In the genomic region with DNA sequence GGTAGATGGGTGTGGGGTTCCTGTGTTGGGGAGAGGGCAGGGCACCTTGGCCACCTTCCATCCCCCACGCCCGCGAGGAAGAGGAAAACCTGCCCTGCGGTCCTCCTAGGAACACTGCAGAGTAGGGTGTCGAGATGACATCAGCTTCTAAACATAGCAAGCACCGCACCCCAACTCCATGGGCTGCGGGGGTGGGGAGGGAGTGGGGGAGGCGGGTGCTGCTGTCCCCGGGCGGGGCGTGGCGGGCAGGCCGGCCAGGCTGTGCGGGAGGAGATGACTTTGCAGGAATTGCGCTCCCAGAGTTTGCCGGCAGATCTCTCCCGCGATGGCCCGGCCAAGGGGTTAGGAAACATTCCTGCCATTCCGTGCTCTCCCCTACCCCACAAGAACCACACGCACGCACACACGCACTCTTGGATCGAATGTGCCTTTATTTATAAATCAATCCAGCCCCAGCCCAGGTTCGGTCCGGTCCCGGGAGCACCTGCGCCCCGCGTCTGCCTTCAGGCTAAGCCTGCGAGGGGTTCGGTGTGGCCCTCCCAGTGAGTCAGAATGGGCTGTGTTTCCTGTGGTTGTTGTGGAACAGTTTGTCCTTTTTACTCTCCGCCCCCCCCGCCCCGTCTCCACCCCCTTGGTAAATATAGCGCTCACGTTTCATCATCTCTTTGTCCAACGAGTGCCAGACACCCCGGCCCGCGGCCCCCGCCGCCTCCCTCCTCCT, we compare ENCODE assay signal across 8 cellular contexts. TPM values are rescaled to one million over a fixed set of nuclear protein-coding genes. Genes with fewer than 3 reads are reported as not detected.
DNase-seq lines count a peak whose midpoint lies in the region; ATAC-seq and TF ChIP-seq lines count a peak whose summit lies in the region.

No MANE protein-coding gene starts in this region.

- H3K36me3 Mint-ChIP-seq in activated naive CD8-positive, alpha-beta T cell treated with anti-CD3 and anti-CD28 coated beads for 36 hours: no peaks in the 10 kb centered on the region

- H3K4me3 ChIP-seq in GM06990 (replicated peaks; ENCODE audit: low read depth, low read length): peak overlapping the region; percentile 63
- peak overlapping the region; percentile 83 for H3K4me3 ChIP-seq in SK-N-MC
- peak overlapping the region; percentile 60 for H3K4me3 ChIP-seq in ovary
- H3K4me3 ChIP-seq in thymus (ENCODE audit: low read length): peak overlapping the region; percentile 64

- DNase-seq in GM06990 (ENCODE audit: extremely low read depth, insufficient read length) (peak; percentile 86), NCI-H1092 (lab: John Stamatoyannopoulos, UW) (peak; percentile 85), SK-N-MC (ENCODE audit: low read depth, low spot score) (no peak), head of caudate nucleus (peak; percentile 73 to 96 (median 88)), ovary (peak; percentile 92 to 98 (median 96))
- DNase-seq in activated naive CD8-positive, alpha-beta T cell treated with anti-CD3 and anti-CD28 coated beads for 36 hours: peak; percentile 86

- H3K4me1 Mint-ChIP-seq in activated naive CD8-positive, alpha-beta T cell treated with anti-CD3 and anti-CD28 coated beads for 36 hours: peaks cover 45% of the 10 kb centered on the region

- H3K27me3 ChIP-seq in GM06990 (replicated peaks; ENCODE audit: control insufficient read depth, insufficient read depth, low read length) (peaks cover 2% of the 10 kb centered on the region; the same call in 1 of the 2 replicates), ovary (no peaks in the 10 kb centered on the region), thymus (ENCODE audit: control insufficient read depth, insufficient read depth) (peaks cover 29% of the 10 kb centered on the region)

- peaks cover 16% of the 10 kb centered on the region for H3K4me1 ChIP-seq in ovary (ENCODE audit: insufficient read depth)
- H3K4me1 ChIP-seq in thymus (ENCODE audit: control insufficient read depth, insufficient read depth, low read length): peaks cover 30% of the 10 kb centered on the region

- peak overlapping the region; percentile 100 for H3K27ac Mint-ChIP-seq in activated naive CD8-positive, alpha-beta T cell treated with anti-CD3 and anti-CD28 coated beads for 36 hours

- H3K9me3 Mint-ChIP-seq in activated naive CD8-positive, alpha-beta T cell treated with anti-CD3 and anti-CD28 coated beads for 36 hours: no peaks in the 10 kb centered on the region

- 1% methylated on average over 38 to 43 of the region's 43 CpGs for WGBS in ovary, 3 donors
- under 1% methylated on average over 43 of the region's 43 CpGs for WGBS in thymus

- H3K27ac ChIP-seq in SK-N-MC (peak overlapping the region; percentile 100), ovary (peak overlapping the region; percentile 97 to 100), thymus (ENCODE audit: low read depth) (peak overlapping the region; percentile 100)

- no peaks in the 10 kb centered on the region for H3K27me3 Mint-ChIP-seq in activated naive CD8-positive, alpha-beta T cell treated with anti-CD3 and anti-CD28 coated beads for 36 hours

- no peaks in the 10 kb centered on the region for H3K9me3 ChIP-seq in SK-N-MC (ENCODE audit: low read depth, low read length)
- no peaks in the 10 kb centered on the region for H3K9me3 ChIP-seq in ovary
- H3K9me3 ChIP-seq in thymus (ENCODE audit: control insufficient read depth): no peaks in the 10 kb centered on the region

- H3K4me3 Mint-ChIP-seq in activated naive CD8-positive, alpha-beta T cell treated with anti-CD3 and anti-CD28 coated beads for 36 hours: peak overlapping the region; percentile 97

- no peaks in the 10 kb centered on the region for H3K36me3 ChIP-seq in GM06990 (ENCODE audit: control insufficient read depth, insufficient read depth, low read length)
- H3K36me3 ChIP-seq in SK-N-MC (ENCODE audit: insufficient read depth, low read length): no peaks in the 10 kb centered on the region
- H3K36me3 ChIP-seq in ovary: no peaks in the 10 kb centered on the region
- H3K36me3 ChIP-seq in thymus (ENCODE audit: control insufficient read depth, insufficient read depth): no peaks in the 10 kb centered on the region

- ATAC-seq in HG02588 (IDR thresholded peaks at IDR 0.05; ENCODE audit: unreplicated experiment): peak; percentile 32

- TF ChIP-seq POLR2A in ovary (IDR thresholded peaks at IDR 0.05): peak; percentile 78

- TF ChIP-seq CTCF in GM06990 (IDR thresholded peaks at IDR 0.05; ENCODE audit: insufficient read depth, low read length, poor library complexity, severe bottlenecking): no peak
- peak in 1 of 3 donors; percentile 18 for TF ChIP-seq CTCF in ovary (IDR thresholded peaks at IDR 0.05)

- intact Hi-C loops in head of caudate nucleus (cut with DNase I): loop anchor here (2.0 to 10.0 kb wide), 2 partner anchors 59 to 165 kb away; partner anchors contain the start of gene SMC5
- intact Hi-C loops in ovary (cut with DNase I): loop anchor here in 3 of 4 donors (1.0 to 10.0 kb wide), 5 partner anchors 61 to 445 kb away; no protein-coding TSS in a partner anchor

- H3K9ac ChIP-seq in SK-N-MC (ENCODE audit: insufficient read length): peak overlapping the region; percentile 96

- TF ChIP-seq EP300 in ovary (IDR thresholded peaks at IDR 0.05): peak; percentile 94

RNA-seq across cellular contexts. Expression of gene KLF9, which starts 5.2 kb away (rescaled TPM):
- 10 to 100 TPM; 25.4 to 25.5 TPM for total RNA-seq in activated naive CD8-positive, alpha-beta T cell treated with anti-CD3 and anti-CD28 coated beads for 36 hours
- total RNA-seq in ovary: 100 to 1,000 TPM in 2 of 7 donors, 10 to 100 TPM in 5; 15.1 to 171 (median 91.0) TPM
- polyA plus RNA-seq in ovary (10 to 100 TPM; 28.0 to 45.6 TPM), thymus (35.3 TPM)
